In genomic region chr18:50969448-50969847, GRCh38 we compare ENCODE assay signal across 1 cellular context.
TF ChIP-seq lines count a peak whose summit lies in the region.

No MANE protein-coding gene starts in this region.

TF ChIP-seq in WTC11, 78 proteins besides CTCF, POLR2A, EP300 and RAD21 (continued from another document):
- TF ChIP-seq ZNF512 (CRISPR knock-in tag; IDR thresholded peaks at IDR 0.05; ENCODE audit: borderline replicate concordance) (no peak), GABPB1 (CRISPR knock-in tag; IDR thresholded peaks at IDR 0.05) (no peak), NFATC4 (CRISPR knock-in tag; IDR thresholded peaks at IDR 0.05) (no peak), NFYB (CRISPR knock-in tag; conservative IDR thresholded peaks at IDR 0.05; ENCODE audit: low read depth) (no peak), ATF1 (CRISPR knock-in tag; IDR thresholded peaks at IDR 0.05) (no peak), ZBTB21 (CRISPR knock-in tag; IDR thresholded peaks at IDR 0.05; ENCODE audit: borderline replicate concordance) (no peak), MYBL2 (CRISPR knock-in tag; IDR thresholded peaks at IDR 0.05) (no peak), E2F4 (CRISPR knock-in tag; IDR thresholded peaks at IDR 0.05; ENCODE audit: borderline replicate concordance, low read depth) (no peak), ZNF317 (CRISPR knock-in tag; IDR thresholded peaks at IDR 0.05; ENCODE audit: borderline replicate concordance, low read depth) (no peak), TEAD4 (CRISPR knock-in tag; IDR thresholded peaks at IDR 0.05) (no peak)
